Comparison of ENCODE assay signal across 8 cellular contexts in genomic region chr17:48541574-48542113, GRCh38. TPM values are rescaled to one million over a fixed set of nuclear protein-coding genes. Genes with fewer than 3 reads are reported as not detected.
DNase-seq lines count a peak whose midpoint lies in the region; ATAC-seq and TF ChIP-seq lines count a peak whose summit lies in the region.

No MANE protein-coding gene starts in this region.

- peak overlapping the region; percentile 88 for H3K4me3 ChIP-seq in thoracic aorta
- H3K4me3 ChIP-seq in PC-9, result no peak overlapping the region

- no peaks in the 10 kb centered on the region for H4K20me1 ChIP-seq in PC-9 (ENCODE audit: insufficient read depth)

- H3K27me3 ChIP-seq in thoracic aorta (replicated peaks; ENCODE audit: insufficient read depth), result no peaks in the 10 kb centered on the region
- no peaks in the 10 kb centered on the region for H3K27me3 ChIP-seq in PC-9 (ENCODE audit: insufficient read depth, low read depth)

- peaks cover 5% of the 10 kb centered on the region; the same call in 1 of the 2 replicates for H3F3A ChIP-seq in PC-9 (ENCODE audit: insufficient read depth, low read depth)

- H3K4me2 ChIP-seq in PC-9, result no peak overlapping the region

- H2AFZ ChIP-seq in PC-9, result no peak overlapping the region

- BruUV-seq in PC-9 (replicated peaks; lab: Mats Ljungman, UMichigan), result no TSS peak

- intact Hi-C loops in PC-9 (cut with micrococcal nuclease; ENCODE audit: unreplicated experiment), result no loop called here

- no peaks in the 10 kb centered on the region for H3K9me2 ChIP-seq in PC-9 (ENCODE audit: insufficient read depth)

- H3K27ac ChIP-seq in thoracic aorta (peak overlapping the region; percentile 93 to 95), RWPE1 (no peak overlapping the region), PC-9 (no peak overlapping the region)

- peak; percentile 42 for ATAC-seq in thoracic aorta (ENCODE audit: insufficient number of reproducible peaks, low FRiP score, low read depth)
- ATAC-seq in HG02840 (IDR thresholded peaks at IDR 0.05; ENCODE audit: low FRiP score, unreplicated experiment), result no peak

- CTCF ChIA-PET in RWPE1 (lab: Yijun Ruan, JAX), result no interaction called here
- CTCF ChIA-PET in PC-9 (lab: Charles Lee), result no interaction called here

- DNase-seq in HCEC 1CT, result peak; percentile 80
- DNase-seq in activated CD4-positive, CD25-positive, alpha-beta regulatory T cell treated with anti-CD3 and anti-CD28 coated beads, Interleukin-2, amount 50 U/mL, for 72 hours, result peak; percentile 60
- peak; percentile 25 for DNase-seq in effector CD8-positive, alpha-beta T cell (lab: John Stamatoyannopoulos, UW)
- DNase-seq in mucosa of gallbladder (ENCODE audit: low spot score), result peak; percentile 58
- DNase-seq in thoracic aorta (ENCODE audit: low spot score), result no peak
- DNase-seq in RWPE1 (ENCODE audit: low spot score), result no peak
- DNase-seq in PC-9, result no peak

- H3K4me1 ChIP-seq in thoracic aorta (ENCODE audit: control insufficient read depth in 1 of 2, low read depth in 2 of 2) (peaks cover 16 to 27% of the 10 kb centered on the region in 2 donors), PC-9 (replicated peaks; ENCODE audit: insufficient read depth) (0 out of 2 replicates have a peak, but pooled peaks cover 10% of the 10 kb centered on the region)

- no peak for TF ChIP-seq CTCF in thoracic aorta (IDR thresholded peaks at IDR 0.05)
- TF ChIP-seq CTCF in RWPE1 (conservative IDR thresholded peaks at IDR 0.05; ENCODE audit: low read depth), result no peak
- no peak for TF ChIP-seq CTCF in PC-9 (conservative IDR thresholded peaks at IDR 0.05)

- H3K9me3 ChIP-seq in thoracic aorta, result no peaks in the 10 kb centered on the region
- no peaks in the 10 kb centered on the region for H3K9me3 ChIP-seq in PC-9 (ENCODE audit: insufficient read depth, low read depth)

- H3K36me3 ChIP-seq in thoracic aorta (no peaks in the 10 kb centered on the region), PC-9 (ENCODE audit: low read depth) (no peaks in the 10 kb centered on the region)

- POLR2A ChIA-PET in RWPE1 (lab: Yijun Ruan, JAX; ENCODE audit: low non-redundant PET) (no interaction called here), PC-9 (lab: Charles Lee; ENCODE audit: unreplicated experiment) (no interaction called here)

- no peaks in the 10 kb centered on the region for H3K79me2 ChIP-seq in PC-9 (ENCODE audit: low read depth)

RNA-seq across cellular contexts. Expression of gene HOXB2, which starts 3.3 kb away (rescaled TPM):
- 23.4 TPM for total RNA-seq in mucosa of gallbladder
- 10 to 100 TPM; 53.3 to 73.0 TPM for total RNA-seq in thoracic aorta
- total RNA-seq in PC-9 (2021), result 0.31 and 0.90 TPM in 2 replicates

RNA-seq across cellular contexts. Expression of gene HOXB1, which starts 10.8 kb away (rescaled TPM):
- total RNA-seq in mucosa of gallbladder (not detected), thoracic aorta (not detected), PC-9 (2021) (not detected in 2 replicates)

RNA-seq across cellular contexts. Expression of gene HOXB4, which starts 36.5 kb away (rescaled TPM):
- total RNA-seq in mucosa of gallbladder, result 6.4 TPM
- 10 to 100 TPM in 1 of 2 donors, 1 to 10 TPM in 1; 6.2 to 11.5 TPM for total RNA-seq in thoracic aorta
- 2.0 and 2.1 TPM in 2 replicates for total RNA-seq in PC-9 (2021)

RNA-seq across cellular contexts. Expression of gene HOXB3, which starts 48.4 kb away (rescaled TPM):
- total RNA-seq in mucosa of gallbladder (17.2 TPM), thoracic aorta (10 to 100 TPM; 26.8 to 33.3 TPM), PC-9 (2021) (17.2 and 19.1 TPM in 2 replicates)

RNA-seq across cellular contexts. Expression of gene HOXB5, which starts 51.9 kb away (rescaled TPM):
- total RNA-seq in mucosa of gallbladder (0.49 TPM), thoracic aorta (1 to 10 TPM in 1 of 2 donors, under 1 TPM in 1; 0.56 to 3.8 TPM), PC-9 (2021) (8.3 and 12.9 TPM in 2 replicates)

Comparison
In these comparisons a context has a peak if more than half of its experiments do, and no peak if none do; other contexts are left out.
1. DNase-seq: peak in HCEC 1CT (single experiment), activated CD4-positive, CD25-positive, alpha-beta regulatory T cell treated with anti-CD3 and anti-CD28 coated beads, Interleukin-2, amount 50 U/mL, for 72 hours (single experiment), effector CD8-positive, alpha-beta T cell (single experiment) and mucosa of gallbladder (single experiment); none in thoracic aorta (single experiment), RWPE1 (single experiment) and PC-9 (0 of 2).
2. H3K27ac ChIP-seq: peak in thoracic aorta (2 of 2); none in RWPE1 (single experiment) and PC-9 (single experiment).
3. RNA of gene HOXB2, which starts 3.3 kb away (total RNA-seq): 53.3 to 73.0 TPM in thoracic aorta and 23.4 TPM in mucosa of gallbladder (single experiment); 0.31 to 0.90 TPM in PC-9; every median in the first group is over 10 times any median in the second.